In genomic region chr2:151409601-151410484, GRCh38 we compare ENCODE assay signal across 8 cellular contexts. TPM values are rescaled to one million over a fixed set of nuclear protein-coding genes. Genes with fewer than 3 reads are reported as not detected.
A peak's percentile ranks its signal among the peaks of the same experiment; 100 is the strongest.
DNase-seq lines count a peak whose midpoint lies in the region; ATAC-seq and TF ChIP-seq lines count a peak whose summit lies in the region.

TSS of gene RIF1 (plus strand) at chr2:151409902. CDS start at chr2:151410424, 522 bp downstream.

- peak; percentile 78 to 96 (median 94) for DNase-seq in NCI-H1417 (lab: John Stamatoyannopoulos, UW)
- peak; percentile 57 for DNase-seq in T follicular helper cell (ENCODE audit: low read depth)
- peak; percentile 96 for DNase-seq in adipocyte (ENCODE audit: low read depth)
- DNase-seq in heart left ventricle = peak; percentile 88 to 92 (median 91)
- peak; percentile 81 to 97 (median 87) for DNase-seq in posterior cingulate gyrus
- DNase-seq in upper lobe of left lung = peak; percentile 88 to 95

- WGBS in heart left ventricle, 4 donors = 0 to 2% (median 1%) methylated on average over 25 to 65 of the region's 65 CpGs
- 1% methylated on average over 16 to 36 of the region's 65 CpGs for WGBS in upper lobe of left lung, 2 donors

- peak within 1 kb of the TSS; percentile 90 for H3K9ac ChIP-seq in adipocyte (ENCODE audit: low read length)

- no peak for TF ChIP-seq EP300 in upper lobe of left lung (IDR thresholded peaks at IDR 0.05)

- peak; percentile 73 for TF ChIP-seq CTCF in GM12875 (IDR thresholded peaks at IDR 0.05; ENCODE audit: borderline replicate concordance, insufficient read depth, low read depth, low read length)
- peak; percentile 48 to 95 (median 64) for TF ChIP-seq CTCF in heart left ventricle (IDR thresholded peaks at IDR 0.05)
- TF ChIP-seq CTCF in upper lobe of left lung (IDR thresholded peaks at IDR 0.05) = peak; percentile 54 to 87 (median 82)

- H3K27me3 ChIP-seq in adipocyte (replicated peaks; ENCODE audit: control insufficient read depth, insufficient read depth, low read length) (no peaks in the 10 kb centered on the region), heart left ventricle (no peaks in the 10 kb centered on the region), upper lobe of left lung (no peaks in the 10 kb centered on the region)

- ATAC-seq in HG02763 (IDR thresholded peaks at IDR 0.05; ENCODE audit: unreplicated experiment) = peak; percentile 95
- ATAC-seq in heart left ventricle = peak; percentile 99 to 100 (median 100)
- ATAC-seq in upper lobe of left lung (ENCODE audit: low FRiP score in 2 of 2) = peak; percentile 98 to 99

- H3K27ac ChIP-seq in heart left ventricle = peak within 1 kb of the TSS; percentile 78 to 97 (median 92)
- H3K27ac ChIP-seq in upper lobe of left lung = peak within 1 kb of the TSS; percentile 87 to 98 (median 96)

- no peak for TF ChIP-seq POLR2A in heart left ventricle (IDR thresholded peaks at IDR 0.05)
- TF ChIP-seq POLR2A in upper lobe of left lung (IDR thresholded peaks at IDR 0.05) = peak in 1 of 4 donors; percentile 62

- H3K36me3 ChIP-seq in adipocyte (ENCODE audit: control insufficient read depth, insufficient read depth, low read length, severe bottlenecking) (peaks cover 10% of the 10 kb centered on the region), heart left ventricle (peaks cover 0 to 35% (median 31%) of the 10 kb centered on the region in 9 donors), upper lobe of left lung (peaks cover 0 to 30% (median 3%) of the 10 kb centered on the region in 4 donors)

- H3K4me1 ChIP-seq in adipocyte (ENCODE audit: control insufficient read depth, insufficient read depth, low read length) = peaks cover 5% of the 10 kb centered on the region
- H3K4me1 ChIP-seq in heart left ventricle = peaks cover 0 to 18% (median 8%) of the 10 kb centered on the region in 12 donors
- H3K4me1 ChIP-seq in upper lobe of left lung = peaks cover 11 to 16% (median 14%) of the 10 kb centered on the region in 4 donors

- H3K9me3 ChIP-seq in adipocyte (ENCODE audit: control insufficient read depth, low read length) (no peaks in the 10 kb centered on the region), heart left ventricle (no peaks in the 10 kb centered on the region), upper lobe of left lung (no peaks in the 10 kb centered on the region)

- intact Hi-C loops in heart left ventricle (cut with DNase I) (loop anchor here in 9 of 10 donors (1.0 to 10.0 kb wide), 9 partner anchors 115 to 1825 kb away; partner anchors contain the start of genes NMI (in 6 of the 9), RBM43 (in 2 of the 9) and MMADHC (in 1 of the 9)), posterior cingulate gyrus (cut with DNase I) (loop anchor here (10.0 kb wide), 1 partner anchor 145 kb away; the partner anchor contains the start of gene RBM43)

- H3K4me3 ChIP-seq in GM12875 (ENCODE audit: low read depth, low read length) = peak within 1 kb of the TSS; percentile 79
- peak within 1 kb of the TSS; percentile 98 for H3K4me3 ChIP-seq in adipocyte (ENCODE audit: low read length)
- peak within 1 kb of the TSS; percentile 55 to 99 (median 92) for H3K4me3 ChIP-seq in heart left ventricle
- H3K4me3 ChIP-seq in upper lobe of left lung = peak within 1 kb of the TSS; percentile 73 to 98 (median 94)

RNA-seq across cellular contexts. Expression of gene RIF1, which starts in this region (rescaled TPM):
- total RNA-seq in heart left ventricle (10 to 100 TPM; 11.3 to 23.9 (median 15.1) TPM), upper lobe of left lung (10 to 100 TPM; 14.1 to 51.7 (median 29.2) TPM)
- polyA plus RNA-seq in heart left ventricle = 1 to 10 TPM; 2.6 to 5.0 TPM

Comparison
In these comparisons a context has a peak if more than half of its experiments do, and no peak if none do; other contexts are left out.
1. Peak in every context shown above with its lines: DNase-seq, ATAC-seq, H3K4me3 ChIP-seq and H3K27ac ChIP-seq.